ENCODE assay signal across 17 cellular contexts in genomic region chr15:70910958-70911357, GRCh38. TPM values are rescaled to one million over a fixed set of nuclear protein-coding genes. Genes with fewer than 3 reads are reported as not detected.
"Had no signal": no experiment of that assay in that cellular context is flagged by ENCODE, and none has a peak within 500 bp of the region (broad histone marks: within the 10 kb centered on the region; RNA-seq: fewer than 3 reads in every experiment).

No MANE protein-coding gene starts in this region.

- H3K27me3 ChIP-seq: dorsolateral prefrontal cortex, neutrophil, sigmoid colon, spleen, testis, tibial artery had no signal

- H3K36me3 ChIP-seq: neutrophil had no signal

- H3K9me3 ChIP-seq: testis had no signal

- H3K4me3 ChIP-seq: dorsolateral prefrontal cortex, lung, mucosa of descending colon, sigmoid colon, spleen, testis, tibial artery had no signal

- H3K27ac ChIP-seq: dorsolateral prefrontal cortex, neutrophil, parathyroid adenoma, sigmoid colon, spleen, testis, tibial artery had no signal

- ATAC-seq: left cardiac atrium; mucosa of descending colon; natural killer cell treated with Interleukin-12 subunit alpha and Interleukin-12 subunit beta and Interleukin-15 and Interleukin-18, amount 100 ng/mL, for 72 hours; stimulated activated memory B cell treated with anti-CD40 and anti-IgM and Interleukin-4, amounts not matched to agents 10 μg/mL and 1 μg/mL and 100 μg/mL, for 72 hours; stimulated activated naive CD8-positive, alpha-beta T cell treated with anti-CD3 and anti-CD28 coated beads, Interleukin-15, Interleukin-2, amounts not matched to agents 100 U/mL and 50 U/mL, for 24 hours had no signal

- DNase-seq: dorsolateral prefrontal cortex; effector CD4-positive, alpha-beta T cell; left cardiac atrium; mucosa of descending colon; naive B cell; sigmoid colon; spleen; stimulated activated CD4-positive, alpha-beta T cell treated with anti-CD3 and anti-CD28 coated beads, Interleukin-4, amount 100 ng/mL, for 4 hours; stimulated activated naive CD8-positive, alpha-beta T cell treated with anti-CD3 and anti-CD28 coated beads, Interleukin-15, Interleukin-2, amounts not matched to agents 100 U/mL and 50 U/mL, for 24 hours; substantia nigra; testis; tibial artery had no signal

- H3K4me1 ChIP-seq: parathyroid adenoma, sigmoid colon, spleen, testis, tibial artery had no signal

RNA-seq across cellular contexts. Expression of gene LARP6, which starts 57.0 kb away (rescaled TPM):
- total RNA-seq: natural killer cell treated with Interleukin-12 subunit alpha and Interleukin-12 subunit beta and Interleukin-15 and Interleukin-18, amount 100 ng/mL, for 72 hours had no signal
